22 cellular contexts compared by ENCODE assay signal in genomic region chr3:168414149-168414548, GRCh38.
"Had no signal": no experiment of that assay in that cellular context is flagged by ENCODE, and none has a peak within 500 bp of the region (broad histone marks: within the 10 kb centered on the region; RNA-seq: fewer than 3 reads in every experiment).

No MANE protein-coding gene starts in this region.

- H3K4me3 ChIP-seq: esophagus muscularis mucosa, gastroesophageal sphincter, left ventricle myocardium inferior, lung, prostate gland, right lobe of liver, spleen, upper lobe of left lung, vagina had no signal

- H3K36me3 Mint-ChIP-seq: naive B cell; stimulated activated memory B cell treated with anti-CD40 and anti-IgM and Interleukin-4, amounts not matched to agents 10 μg/mL and 1 μg/mL and 100 μg/mL, for 72 hours had no signal

- H3K27me3 ChIP-seq: esophagus muscularis mucosa, gastroesophageal sphincter, right lobe of liver, spleen, upper lobe of left lung, vagina had no signal

- ATAC-seq: gastroesophageal sphincter; right lobe of liver; stimulated activated memory B cell treated with anti-CD40 and anti-IgM and Interleukin-4, amounts not matched to agents 10 μg/mL and 1 μg/mL and 100 μg/mL, for 72 hours; stimulated activated naive CD8-positive, alpha-beta T cell treated with anti-CD3 and anti-CD28 coated beads, Interleukin-15, amount 100 ng/mL, for 72 hours had no signal

- H3K27ac Mint-ChIP-seq: naive B cell; nephron; stimulated activated memory B cell treated with anti-CD40 and anti-IgM and Interleukin-4, amounts not matched to agents 10 μg/mL and 1 μg/mL and 100 μg/mL, for 72 hours; stimulated activated naive CD8-positive, alpha-beta T cell treated with anti-CD3 and anti-CD28 coated beads, Interleukin-15, amount 100 ng/mL, for 72 hours had no signal

- H3K4me1 Mint-ChIP-seq: naive B cell; nephron; stimulated activated memory B cell treated with anti-CD40 and anti-IgM and Interleukin-4, amounts not matched to agents 10 μg/mL and 1 μg/mL and 100 μg/mL, for 72 hours; stimulated activated naive CD8-positive, alpha-beta T cell treated with anti-CD3 and anti-CD28 coated beads, Interleukin-15, amount 100 ng/mL, for 72 hours had no signal

- H3K27me3 Mint-ChIP-seq: naive B cell; stimulated activated memory B cell treated with anti-CD40 and anti-IgM and Interleukin-4, amounts not matched to agents 10 μg/mL and 1 μg/mL and 100 μg/mL, for 72 hours; stimulated activated naive CD8-positive, alpha-beta T cell treated with anti-CD3 and anti-CD28 coated beads, Interleukin-15, amount 100 ng/mL, for 72 hours had no signal

- H3K36me3 ChIP-seq: esophagus muscularis mucosa, gastroesophageal sphincter, left ventricle myocardium inferior, prostate gland, right lobe of liver, spleen, upper lobe of left lung, vagina had no signal

- H3K9me3 Mint-ChIP-seq: nephron had no signal

- H3K4me3 Mint-ChIP-seq: naive B cell; nephron; stimulated activated memory B cell treated with anti-CD40 and anti-IgM and Interleukin-4, amounts not matched to agents 10 μg/mL and 1 μg/mL and 100 μg/mL, for 72 hours; stimulated activated naive CD8-positive, alpha-beta T cell treated with anti-CD3 and anti-CD28 coated beads, Interleukin-15, amount 100 ng/mL, for 72 hours had no signal

- FAIRE-seq: endometrium, keratinocyte had no signal

- DNase-seq: cortex of kidney; effector memory CD4-positive, alpha-beta T cell; glutamatergic neuron; left ventricle myocardium inferior; mesenchymal stem cell; naive B cell; right lobe of liver; spleen; stimulated activated CD4-positive, alpha-beta T cell treated with anti-CD3 and anti-CD28 coated beads, Interleukin-15, amount 100 ng/mL, for 24 hours; stimulated activated CD4-positive, alpha-beta T cell treated with anti-CD3 and anti-CD28 coated beads, Interleukin-1b, Interleukin-23, amount 100 ng/mL, for 48 hours; stimulated activated CD4-positive, alpha-beta T cell treated with anti-CD3 and anti-CD28 coated beads, Interleukin-4, amount 100 ng/mL, for 24 hours; stimulated activated naive CD8-positive, alpha-beta T cell treated with anti-CD3 and anti-CD28 coated beads, Interleukin-15, amount 100 ng/mL, for 72 hours; upper lobe of left lung had no signal
